Comparison of ENCODE assay signal across 8 cellular contexts in the genomic region with DNA sequence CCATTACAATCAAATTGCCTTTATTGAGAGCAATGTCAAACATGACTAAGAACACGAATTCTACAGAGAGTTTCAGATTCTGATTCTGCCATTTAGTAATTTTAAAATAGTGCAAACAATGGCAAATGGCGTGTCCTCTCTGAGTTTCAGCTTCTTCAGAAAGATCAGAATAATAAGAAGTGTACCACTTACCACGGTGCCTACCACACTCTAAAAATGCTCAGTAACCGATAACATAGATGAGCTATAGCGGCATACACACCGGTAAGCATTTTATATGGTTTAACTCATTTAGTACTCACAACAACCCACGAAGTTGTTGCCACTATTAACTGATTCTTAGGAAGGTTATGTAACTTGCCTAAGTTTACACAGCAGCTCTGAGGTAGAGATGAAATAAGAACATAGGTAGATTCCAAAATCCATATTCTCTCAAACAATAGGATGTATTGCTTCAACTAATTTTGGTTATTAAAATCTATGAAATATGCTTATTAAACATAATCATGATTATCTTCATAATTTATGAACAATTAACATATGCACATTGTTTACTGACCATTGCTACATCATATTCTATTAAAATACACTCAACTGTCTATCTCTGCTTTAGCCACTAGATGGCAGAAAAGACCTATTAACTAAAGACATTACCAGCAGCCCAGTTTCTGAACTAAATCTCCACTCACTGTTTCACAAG. TPM values are rescaled to one million over a fixed set of nuclear protein-coding genes. Genes with fewer than 3 reads are reported as not detected.
A peak's percentile ranks its signal among the peaks of the same experiment; 100 is the strongest.
DNase-seq lines count a peak whose midpoint lies in the region; ATAC-seq and TF ChIP-seq lines count a peak whose summit lies in the region.

No MANE protein-coding gene starts in this region.

- TF ChIP-seq CTCF in astrocyte of the cerebellum (IDR thresholded peaks at IDR 0.05; ENCODE audit: low read depth, low read length, missing control alignments) = peak; percentile 50
- peak; percentile 72 to 78 (median 72) for TF ChIP-seq CTCF in transverse colon (IDR thresholded peaks at IDR 0.05)

- no peaks in the 10 kb centered on the region for H3K36me3 ChIP-seq in transverse colon

- no peak for TF ChIP-seq POLR2A in transverse colon (IDR thresholded peaks at IDR 0.05)

- no peak overlapping the region for H3K4me3 ChIP-seq in astrocyte of the cerebellum (ENCODE audit: low read depth, low read length)
- no peak overlapping the region for H3K4me3 ChIP-seq in transverse colon

- no peaks in the 10 kb centered on the region for H3K9me3 Mint-ChIP-seq in activated CD4-positive, alpha-beta memory T cell treated with anti-CD3 and anti-CD28 coated beads for 36 hours

- 48 to 57% methylated on average over 7 of the region's 7 CpGs for WGBS in transverse colon (ENCODE audit: low coverage in 1 of 2), 2 donors

- no peaks in the 10 kb centered on the region for H3K4me1 Mint-ChIP-seq in activated CD4-positive, alpha-beta memory T cell treated with anti-CD3 and anti-CD28 coated beads for 36 hours (ENCODE audit: low read depth)

- TF ChIP-seq EP300 in transverse colon (IDR thresholded peaks at IDR 0.05; ENCODE audit: low read depth) = no peak

- no peaks in the 10 kb centered on the region for H3K36me3 Mint-ChIP-seq in activated CD4-positive, alpha-beta memory T cell treated with anti-CD3 and anti-CD28 coated beads for 36 hours

- no peaks in the 10 kb centered on the region for H3K9me3 ChIP-seq in transverse colon

- CTCF ChIA-PET in activated CD4-positive, alpha-beta memory T cell treated with anti-CD3 and anti-CD28 coated beads for 36 hours (lab: Charles Lee) = interaction anchor here (0.8 to 4.4 kb wide), 13 partner anchors 9 to 1046 kb away, joined by 3 to 116 read pairs (median 6); partner anchors contain the start of genes LRRIQ1 and TSPAN19

- no peaks in the 10 kb centered on the region for H3K27me3 ChIP-seq in transverse colon

- no peak overlapping the region for H3K27ac Mint-ChIP-seq in activated CD4-positive, alpha-beta memory T cell treated with anti-CD3 and anti-CD28 coated beads for 36 hours

- H3K27ac ChIP-seq in transverse colon = no peak overlapping the region

- POLR2A ChIA-PET in activated CD4-positive, alpha-beta memory T cell treated with anti-CD3 and anti-CD28 coated beads for 36 hours (lab: Charles Lee) = no interaction called here

- H3K27me3 Mint-ChIP-seq in activated CD4-positive, alpha-beta memory T cell treated with anti-CD3 and anti-CD28 coated beads for 36 hours = peaks cover 2% of the 10 kb centered on the region

- H3K4me1 ChIP-seq in transverse colon = no peaks in the 10 kb centered on the region

- DNase-seq in DMS53 treated with DMSO at 0.1 percent for 48 hours (lab: John Stamatoyannopoulos, UW; ENCODE audit: unreplicated experiment) (peak; percentile 75), NCI-H345 (lab: John Stamatoyannopoulos, UW) (peak; percentile 67), astrocyte of the cerebellum (ENCODE audit: low read depth) (peak; percentile 53), inferior parietal cortex (ENCODE audit: extremely low spot score) (peak; percentile 84), transverse colon (no peak)
- no peak for DNase-seq in activated CD4-positive, alpha-beta memory T cell treated with anti-CD3 and anti-CD28 coated beads for 36 hours

- intact Hi-C loops in transverse colon (cut with DNase I; ENCODE audit: low total_unique reads) = loop anchor here (10.0 kb wide), 1 partner anchor 151 kb away; no protein-coding TSS in a partner anchor
- intact Hi-C loops in activated CD4-positive, alpha-beta memory T cell treated with anti-CD3 and anti-CD28 coated beads for 36 hours (cut with micrococcal nuclease) = loop anchor here (1.0 to 10.0 kb wide), 4 partner anchors 155 to 1051 kb away; partner anchors contain the start of gene NTS

- ATAC-seq in GM19452 (IDR thresholded peaks at IDR 0.05; ENCODE audit: unreplicated experiment) (peak; percentile 97), HG03378 (IDR thresholded peaks at IDR 0.05; ENCODE audit: unreplicated experiment) (peak; percentile 98)

- no peak overlapping the region for H3K4me3 Mint-ChIP-seq in activated CD4-positive, alpha-beta memory T cell treated with anti-CD3 and anti-CD28 coated beads for 36 hours

- in situ Hi-C loops in astrocyte of the cerebellum (cut with HindIII; ENCODE audit: low sequenced_read_pairs) (loop anchor here (10.0 kb wide), 1 partner anchor 161 kb away; the partner anchor contains the start of genes LRRIQ1 and TSPAN19), transverse colon (cut with MboI; ENCODE audit: low pct_ligation_motif_present in 1 of 4, low pct_unique_long_range_greater_than_20kb in 1 of 4, low sequenced_read_pairs in 3 of 4) (loop anchor here in 2 of 4 donors (10.0 kb wide), 2 partner anchors 151 to 161 kb away; partner anchors contain the start of genes LRRIQ1 (in 1 of the 2) and TSPAN19 (in 1 of the 2))

RNA-seq across cellular contexts. Expression of gene SLC6A15, which starts 38.3 kb away (rescaled TPM):
- total RNA-seq in transverse colon = under 1 TPM in 3 of 4 donors, not detected in 1; 0.27 to 0.79 (median 0.37) TPM
- under 1 TPM; 0.12 to 0.17 TPM for total RNA-seq in activated CD4-positive, alpha-beta memory T cell treated with anti-CD3 and anti-CD28 coated beads for 36 hours

Comparison
In these comparisons a context has a peak if more than half of its experiments do, and no peak if none do; other contexts are left out.
1. DNase-seq: peak in DMS53 treated with DMSO at 0.1 percent for 48 hours (single experiment), NCI-H345 (single experiment), astrocyte of the cerebellum (single experiment) and inferior parietal cortex (single experiment); none in transverse colon (single experiment) and activated CD4-positive, alpha-beta memory T cell treated with anti-CD3 and anti-CD28 coated beads for 36 hours (single experiment).